In the genomic region with DNA sequence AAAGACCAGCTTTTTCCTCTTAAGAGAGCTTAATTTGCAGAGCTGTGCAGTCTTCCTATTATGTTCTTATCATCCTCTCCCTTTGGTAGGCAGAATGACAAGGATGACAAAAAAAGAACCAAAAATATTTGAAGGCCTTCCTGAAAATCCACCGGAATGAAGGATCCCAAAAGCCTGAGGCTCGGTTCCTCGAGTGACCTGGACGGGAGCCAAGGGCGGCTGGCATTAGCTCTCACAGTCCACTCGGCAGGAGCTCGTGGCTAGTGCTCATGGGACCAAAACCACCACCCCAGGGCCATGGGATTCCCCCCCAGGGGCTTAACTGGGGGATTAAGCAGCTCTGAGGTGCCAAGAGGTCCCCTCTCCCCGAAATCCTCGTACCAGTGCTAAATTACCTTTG, we compare ENCODE assay signal across 8 cellular contexts. TPM values are rescaled to one million over a fixed set of nuclear protein-coding genes. Genes with fewer than 3 reads are reported as not detected.
A peak's percentile ranks its signal among the peaks of the same experiment; 100 is the strongest.
DNase-seq lines count a peak whose midpoint lies in the region; ATAC-seq, FAIRE-seq and TF ChIP-seq lines count a peak whose summit lies in the region.

No MANE protein-coding gene starts in this region.

- peaks cover 7% of the 10 kb centered on the region; the same call in 2 of the 3 replicates for H3K4me1 ChIP-seq in A549
- peaks cover 5% of the 10 kb centered on the region for H3K4me1 ChIP-seq in NT2/D1 (ENCODE audit: insufficient read depth, insufficient read length)
- H3K4me1 ChIP-seq in osteoblast (ENCODE audit: insufficient read depth, low read length): peaks cover 6% of the 10 kb centered on the region

- H3K4me3 Mint-ChIP-seq in endothelial cell (ENCODE audit: unreplicated experiment): peak overlapping the region; percentile 92

- peak overlapping the region; percentile 88 for H2AFZ ChIP-seq in osteoblast (ENCODE audit: low read length)

- TF ChIP-seq EP300 in A549 (IDR thresholded peaks at IDR 0.05): no peak

- peak overlapping the region; percentile 82 for H3K9ac ChIP-seq in NT2/D1 (ENCODE audit: insufficient read length, low read depth)

- no peaks in the 10 kb centered on the region for H3K79me2 ChIP-seq in osteoblast (ENCODE audit: insufficient read depth, low read length)

- H3K27me3 ChIP-seq in NT2/D1 (ENCODE audit: insufficient read depth, insufficient read length) (peaks cover 27% of the 10 kb centered on the region), osteoblast (ENCODE audit: insufficient read depth, low read length) (peaks cover 43% of the 10 kb centered on the region)

- no peaks in the 10 kb centered on the region for H4K20me1 ChIP-seq in osteoblast (ENCODE audit: insufficient read depth, low read length)

- H3K9me3 Mint-ChIP-seq in endothelial cell (ENCODE audit: unreplicated experiment): no peaks in the 10 kb centered on the region

- H3K27me3 Mint-ChIP-seq in endothelial cell (ENCODE audit: unreplicated experiment): peaks cover 2% of the 10 kb centered on the region

- no peak for TF ChIP-seq CTCF in A549 (IDR thresholded peaks at IDR 0.05)
- no peak for TF ChIP-seq CTCF in endothelial cell (IDR thresholded peaks at IDR 0.05; ENCODE audit: unreplicated experiment)
- no peak for TF ChIP-seq CTCF in osteoblast (IDR thresholded peaks at IDR 0.05; ENCODE audit: extremely low read depth, low read depth, low read length)

- no peak overlapping the region for H3K27ac ChIP-seq in A549
- H3K27ac ChIP-seq in osteoblast (ENCODE audit: low read depth, low read length): no peak overlapping the region

- H3K4me2 ChIP-seq in A549 (peak overlapping the region; percentile 93), osteoblast (ENCODE audit: insufficient read depth, low read length) (peak overlapping the region; percentile 88)

- 22% methylated on average over 9 of the region's 9 CpGs for WGBS in A549 (ENCODE audit: missing lambda C conversion rate)

- H3K27ac Mint-ChIP-seq in endothelial cell (ENCODE audit: unreplicated experiment): no peak overlapping the region

- H3K36me3 Mint-ChIP-seq in endothelial cell (ENCODE audit: low read depth, unreplicated experiment): no peaks in the 10 kb centered on the region

- peak overlapping the region; percentile 56 for H3K4me3 ChIP-seq in A549
- H3K4me3 ChIP-seq in NT2/D1 (ENCODE audit: insufficient read length, low read depth): peak overlapping the region; percentile 51
- peak overlapping the region; percentile 76 for H3K4me3 ChIP-seq in osteoblast (ENCODE audit: insufficient read depth, low read length)

- ATAC-seq in A549 (no peak; a peak in 1 of 6 replicates), GM21367 (IDR thresholded peaks at IDR 0.05; ENCODE audit: unreplicated experiment) (peak; percentile 14), HG03095 (IDR thresholded peaks at IDR 0.05; ENCODE audit: unreplicated experiment) (no peak)

- H3K9me3 ChIP-seq in A549: no peaks in the 10 kb centered on the region
- no peaks in the 10 kb centered on the region for H3K9me3 ChIP-seq in NT2/D1 (ENCODE audit: insufficient read depth, low read length)
- no peaks in the 10 kb centered on the region for H3K9me3 ChIP-seq in osteoblast (ENCODE audit: low read depth, low read length)

- CTCF ChIA-PET in A549 (lab: Yijun Ruan, JAX): interaction anchor here (0.6 to 2.5 kb wide), 18 partner anchors 10 to 534 kb away, joined by 3 to 16 read pairs (median 4); no protein-coding TSS in a partner anchor

- TF ChIP-seq POLR2A in A549 (IDR thresholded peaks at IDR 0.05; ENCODE audit: low read length): no peak

- POLR2A ChIA-PET in A549 (lab: Yijun Ruan, JAX): no interaction called here

- no peak for FAIRE-seq in A549 (lab: Jason Lieb, UNC)

- DNase-seq in A549 (ENCODE audit: low read depth in 1 of 2, low spot score in 1 of 2) (no peak), NT2/D1 (ENCODE audit: low read depth, low spot score) (no peak), endothelial cell (ENCODE audit: low spot score) (no peak), osteoblast (ENCODE audit: insufficient read length, low spot score, missing footprints) (no peak), inferior parietal cortex (ENCODE audit: extremely low spot score) (no peak), NCI-H1105 (lab: John Stamatoyannopoulos, UW) (no peak)

- H3K36me3 ChIP-seq in NT2/D1 (ENCODE audit: insufficient read depth, insufficient read length, low read length) (no peaks in the 10 kb centered on the region), osteoblast (ENCODE audit: insufficient read depth, low read length) (no peaks in the 10 kb centered on the region)

- no peak for TF ChIP-seq RAD21 in A549 (conservative IDR thresholded peaks at IDR 0.05 in 1 of 2, IDR thresholded peaks at IDR 0.05 in 1 of 2)

- peaks cover 20% of the 10 kb centered on the region for H3K4me1 Mint-ChIP-seq in endothelial cell (ENCODE audit: unreplicated experiment)

TF ChIP-seq in A549, 52 proteins besides CTCF, POLR2A, EP300 and RAD21:
- TF ChIP-seq RARB (CRISPR knock-in tag; IDR thresholded peaks at IDR 0.05) (no peak), ZSCAN20 (CRISPR knock-in tag; IDR thresholded peaks at IDR 0.05) (no peak)
- TF ChIP-seq, protein P1, sequence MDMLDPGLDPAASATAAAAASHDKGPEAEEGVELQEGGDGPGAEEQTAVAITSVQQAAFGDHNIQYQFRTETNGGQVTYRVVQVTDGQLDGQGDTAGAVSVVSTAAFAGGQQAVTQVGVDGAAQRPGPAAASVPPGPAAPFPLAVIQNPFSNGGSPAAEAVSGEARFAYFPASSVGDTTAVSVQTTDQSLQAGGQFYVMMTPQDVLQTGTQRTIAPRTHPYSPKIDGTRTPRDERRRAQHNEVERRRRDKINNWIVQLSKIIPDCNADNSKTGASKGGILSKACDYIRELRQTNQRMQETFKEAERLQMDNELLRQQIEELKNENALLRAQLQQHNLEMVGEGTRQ (IDR thresholded peaks at IDR 0.05): no peak

RNA-seq across cellular contexts. Expression of a gene that starts 0.6 kb away (rescaled TPM):
- polyA plus RNA-seq in A549 (2011; rRNA removed) (0.09 and 0.12 TPM in 2 replicates), A549 (2017; fragmentation: RNase III; extraction: RNeasy Plus Mini Kit Qiagen cat#74134 plus additional on column Dnase treatment) (0.06 to 0.09 TPM (median 0.07 TPM) in 3 replicates)
- polyA plus RNA-seq in A549 (2012; cell fraction: cytosol; rRNA removed): under 0.01 and 0.04 TPM in 2 replicates
- 0.01 TPM in 1 of 2 replicates, not detected in the other for polyA plus RNA-seq in A549 (2012; cell fraction: nucleus; rRNA removed)
- polyA minus RNA-seq in A549 (2011; rRNA and poly(A)+ RNA removed): 0.04 and 0.05 TPM in 2 replicates
- total RNA-seq in endothelial cell (ENCODE audit: unreplicated experiment) (71.1 TPM), osteoblast (0.29 and 0.36 TPM in 2 replicates)

Comparison
In these comparisons a context has a peak if more than half of its experiments do, and no peak if none do; other contexts are left out.
1. RNA of a gene that starts 0.6 kb away (total RNA-seq): 71.1 TPM in endothelial cell (single experiment); 0.29 to 0.36 TPM in osteoblast; every median in the first group is over 10 times any median in the second.
2. Peak in every context shown above with its lines, with median percentiles within 50 percentile points of each other: H3K4me3 ChIP-seq.